ENCODE assay signal across 21 cellular contexts in genomic region chr3:23209103-23209502, GRCh38.
"Had no signal": no experiment of that assay in that cellular context is flagged by ENCODE, and none has a peak within 500 bp of the region (broad histone marks: within the 10 kb centered on the region; RNA-seq: fewer than 3 reads in every experiment).

No MANE protein-coding gene starts in this region.

- H3K27me3 ChIP-seq: ascending aorta, body of pancreas, Peyer's patch had no signal

- ATAC-seq: activated CD8-positive, alpha-beta memory T cell treated with anti-CD3 and anti-CD28 coated beads, Interleukin-2, amount 10 ng/mL, durations not matched to agents 7 days and 5 days; activated naive CD4-positive, alpha-beta T cell treated with anti-CD3 and anti-CD28 coated beads, Interleukin-2, amount 50 U/mL, for 72 hours; activated naive CD8-positive, alpha-beta T cell treated with anti-CD3 and anti-CD28 coated beads, Interleukin-2, amount 50 U/mL, for 24 hours; activated T-cell treated with anti-CD3 and anti-CD28 coated beads, Interleukin-2, amount 50 U/mL, for 4 hours; body of pancreas had no signal

- H3K4me3 ChIP-seq: ascending aorta, body of pancreas, Peyer's patch had no signal

- DNase-seq: activated CD4-positive, alpha-beta T cell treated with anti-CD3 and anti-CD28 coated beads for 48 hours; activated CD4-positive, alpha-beta T cell treated with anti-CD3 and anti-CD28 coated beads, Interleukin-2, amount 50 U/mL, for 48 hours; activated CD4-positive, CD25-positive, alpha-beta regulatory T cell treated with anti-CD3 and anti-CD28 coated beads, Interleukin-2, amount 50 U/mL, for 72 hours; activated CD8-positive, alpha-beta memory T cell treated with anti-CD3 and anti-CD28 coated beads, Interleukin-2, amount 10 ng/mL, durations not matched to agents 7 days and 5 days; activated effector memory CD4-positive, alpha-beta T cell treated with anti-CD3 and anti-CD28 coated beads, Interleukin-2, amount 50 U/mL, for 16 hours; activated naive CD4-positive, alpha-beta T cell treated with Interleukin-2 at 50 U/mL for 16 hours; activated naive CD8-positive, alpha-beta T cell treated with anti-CD3 and anti-CD28 coated beads, Interleukin-2, amount 50 U/mL, for 24 hours; activated T-cell treated with anti-CD3 and anti-CD28 coated beads, Interleukin-2, amount 50 U/mL, for 4 hours; amniotic stem cell; body of pancreas; central memory CD4-positive, alpha-beta T cell; NCI-H1105 treated with DMSO at 0.1 percent for 48 hours; NCI-H1436 treated with DMSO at 0.1 percent for 48 hours; NCI-H187; NCI-H2081; NCI-H510A treated with DMSO at 0.1 percent for 48 hours; Peyer's patch; SHP77 had no signal

- H3K36me3 ChIP-seq: ascending aorta, Peyer's patch had no signal

- H3K27ac ChIP-seq: ascending aorta, body of pancreas, Peyer's patch had no signal

- H3K9me3 ChIP-seq: ascending aorta, body of pancreas, Peyer's patch had no signal

- FAIRE-seq: bronchial epithelial cell had no signal
